9 cellular contexts compared by ENCODE assay signal in genomic region chr10:96370575-96371157, GRCh38. TPM values are rescaled to one million over a fixed set of nuclear protein-coding genes. Genes with fewer than 3 reads are reported as not detected.
A peak's percentile ranks its signal among the peaks of the same experiment; 100 is the strongest.
DNase-seq lines count a peak whose midpoint lies in the region; ATAC-seq, FAIRE-seq and TF ChIP-seq lines count a peak whose summit lies in the region.
"Had no signal": no experiment of that assay in that cellular context is flagged by ENCODE, and none has a peak within 500 bp of the region (broad histone marks: within the 10 kb centered on the region; RNA-seq: fewer than 3 reads in every experiment).

No MANE protein-coding gene starts in this region.

- H3K27ac Mint-ChIP-seq in activated CD8-positive, alpha-beta T cell treated with anti-CD3 and anti-CD28 coated beads for 36 hours, result no peak overlapping the region
- no peak overlapping the region for H3K27ac Mint-ChIP-seq in endothelial cell (ENCODE audit: unreplicated experiment)
- no peak overlapping the region for H3K27ac Mint-ChIP-seq in naive thymus-derived CD4-positive, alpha-beta T cell

- DNase-seq in AG04450 (ENCODE audit: low read depth, low spot score) (no peak), GM12892 (ENCODE audit: insufficient read length) (peak; percentile 52), NCI-H69 (lab: John Stamatoyannopoulos, UW) (peak; percentile 39), endothelial cell (ENCODE audit: low spot score) (peak; percentile 67), suprapubic skin (ENCODE audit: low spot score in 2 of 2) (no peak)
- DNase-seq in activated CD8-positive, alpha-beta T cell treated with anti-CD3 and anti-CD28 coated beads for 36 hours, result peak; percentile 60
- DNase-seq in naive thymus-derived CD4-positive, alpha-beta T cell, result peak in 7 of 9 donors; percentile 22 to 59 (median 45)

- H3K4me1 ChIP-seq in naive thymus-derived CD4-positive, alpha-beta T cell (ENCODE audit: control insufficient read depth in 2 of 2, insufficient read depth in 2 of 2, low read length in 2 of 2), result no peaks in the 10 kb centered on the region
- H3K4me1 ChIP-seq in suprapubic skin, result peaks cover 4% of the 10 kb centered on the region

- H3K27me3 ChIP-seq in AG04450 (ENCODE audit: control insufficient read depth, insufficient read depth, low read length), result peaks cover 11% of the 10 kb centered on the region
- H3K27me3 ChIP-seq in naive thymus-derived CD4-positive, alpha-beta T cell (ENCODE audit: control insufficient read depth in 2 of 2, insufficient read depth in 2 of 2, low read length in 2 of 2), result no peaks in the 10 kb centered on the region
- H3K27me3 ChIP-seq in suprapubic skin, result peaks cover 13% of the 10 kb centered on the region

- no peak overlapping the region for H3K4me3 Mint-ChIP-seq in activated CD8-positive, alpha-beta T cell treated with anti-CD3 and anti-CD28 coated beads for 36 hours
- no peak overlapping the region for H3K4me3 Mint-ChIP-seq in endothelial cell (ENCODE audit: unreplicated experiment)
- H3K4me3 Mint-ChIP-seq in naive thymus-derived CD4-positive, alpha-beta T cell, result no peak overlapping the region

- peaks cover 7% of the 10 kb centered on the region for H3K27me3 Mint-ChIP-seq in activated CD8-positive, alpha-beta T cell treated with anti-CD3 and anti-CD28 coated beads for 36 hours
- H3K27me3 Mint-ChIP-seq in endothelial cell (ENCODE audit: unreplicated experiment), result peaks cover 11% of the 10 kb centered on the region
- peaks cover 0 to 13% (median 5%) of the 10 kb centered on the region in 5 donors for H3K27me3 Mint-ChIP-seq in naive thymus-derived CD4-positive, alpha-beta T cell

- H3K4me3 ChIP-seq in AG04450 (ENCODE audit: low read depth, low read length) (no peak overlapping the region), suprapubic skin (no peak overlapping the region)
- no peak overlapping the region for H3K4me3 ChIP-seq in naive thymus-derived CD4-positive, alpha-beta T cell (ENCODE audit: low read length)

- no peaks in the 10 kb centered on the region for H3K9me3 Mint-ChIP-seq in activated CD8-positive, alpha-beta T cell treated with anti-CD3 and anti-CD28 coated beads for 36 hours
- H3K9me3 Mint-ChIP-seq in endothelial cell (ENCODE audit: unreplicated experiment), result no peaks in the 10 kb centered on the region
- no peaks in the 10 kb centered on the region for H3K9me3 Mint-ChIP-seq in naive thymus-derived CD4-positive, alpha-beta T cell

- ATAC-seq in activated CD8-positive, alpha-beta T cell treated with anti-CD3 and anti-CD28 coated beads for 36 hours, result peak; percentile 48
- peak; percentile 52 for ATAC-seq in naive thymus-derived CD4-positive, alpha-beta T cell
- ATAC-seq in GM19328 (IDR thresholded peaks at IDR 0.05; ENCODE audit: unreplicated experiment), result no peak

- peak; percentile 66 for TF ChIP-seq CTCF in AG04450 (IDR thresholded peaks at IDR 0.05; ENCODE audit: low read depth, low read length)
- peak; percentile 94 for TF ChIP-seq CTCF in activated CD8-positive, alpha-beta T cell treated with anti-CD3 and anti-CD28 coated beads for 36 hours (IDR thresholded peaks at IDR 0.05)
- TF ChIP-seq CTCF in endothelial cell (IDR thresholded peaks at IDR 0.05; ENCODE audit: unreplicated experiment), result peak; percentile 90
- TF ChIP-seq CTCF in suprapubic skin (IDR thresholded peaks at IDR 0.05), result peak; percentile 52 to 82

- H3K27ac ChIP-seq in AG04450 (ENCODE audit: low read depth, low read length) (no peak overlapping the region), suprapubic skin (no peak overlapping the region)
- H3K27ac ChIP-seq in naive thymus-derived CD4-positive, alpha-beta T cell (ENCODE audit: low read depth, low read length), result no peak overlapping the region

- POLR2A ChIA-PET in AG04450 (lab: Yijun Ruan, JAX), result no interaction called here
- POLR2A ChIA-PET in activated CD8-positive, alpha-beta T cell treated with anti-CD3 and anti-CD28 coated beads for 36 hours (lab: Charles Lee), result interaction anchor here (0.6 kb wide), 1 partner anchor 311 kb away, joined by 4 read pairs; no protein-coding TSS in a partner anchor
- POLR2A ChIA-PET in naive thymus-derived CD4-positive, alpha-beta T cell (lab: Charles Lee), result interaction anchor here (0.6 kb wide), 1 partner anchor 236 kb away, joined by 3 read pairs; no protein-coding TSS in a partner anchor

- intact Hi-C loops in activated CD8-positive, alpha-beta T cell treated with anti-CD3 and anti-CD28 coated beads for 36 hours (cut with micrococcal nuclease), result no loop called here
- intact Hi-C loops in naive thymus-derived CD4-positive, alpha-beta T cell (cut with micrococcal nuclease), result loop anchor here in 1 of 2 donors (10.0 kb wide), 1 partner anchor 214 kb away; the partner anchor contains the start of gene TM9SF3

- no peak for TF ChIP-seq EP300 in suprapubic skin (IDR thresholded peaks at IDR 0.05)

- CTCF ChIA-PET in AG04450 (lab: Charles Lee), result interaction anchor here (0.6 to 2.8 kb wide), 15 partner anchors 9 to 864 kb away, joined by 3 to 12 read pairs (median 3); partner anchors contain the start of genes OPALIN and TLL2
- CTCF ChIA-PET in activated CD8-positive, alpha-beta T cell treated with anti-CD3 and anti-CD28 coated beads for 36 hours (lab: Charles Lee), result interaction anchor here (0.6 to 2.0 kb wide), 35 partner anchors 8 to 655 kb away, joined by 3 to 15 read pairs (median 4); partner anchors contain the start of genes OPALIN and TLL2
- CTCF ChIA-PET in naive thymus-derived CD4-positive, alpha-beta T cell (lab: Charles Lee), result interaction anchor here (1.0 to 1.6 kb wide), 2 partner anchors 9 to 141 kb away, joined by 3 to 4 read pairs; no protein-coding TSS in a partner anchor

- WGBS in suprapubic skin, result 38% methylated on average over 16 of the region's 16 CpGs

- no peak for TF ChIP-seq POLR2A in GM12892 (IDR thresholded peaks at IDR 0.05; ENCODE audit: low read depth, low read length)
- TF ChIP-seq POLR2A in suprapubic skin (IDR thresholded peaks at IDR 0.05), result no peak

- no peaks in the 10 kb centered on the region for H3K36me3 ChIP-seq in naive thymus-derived CD4-positive, alpha-beta T cell (ENCODE audit: control insufficient read depth in 2 of 3, insufficient read depth in 3 of 3, low read length in 3 of 3)
- H3K36me3 ChIP-seq in suprapubic skin, result no peaks in the 10 kb centered on the region

- no peaks in the 10 kb centered on the region for H3K9me3 ChIP-seq in AG04450 (ENCODE audit: control insufficient read depth, insufficient read depth, low read length)
- no peaks in the 10 kb centered on the region for H3K9me3 ChIP-seq in naive thymus-derived CD4-positive, alpha-beta T cell (ENCODE audit: control insufficient read depth in 2 of 3, low read length in 3 of 3)
- no peaks in the 10 kb centered on the region for H3K9me3 ChIP-seq in suprapubic skin

- peak; percentile 85 for FAIRE-seq in GM12892 (lab: Jason Lieb, UNC)

- peaks cover 6% of the 10 kb centered on the region for H3K4me1 Mint-ChIP-seq in activated CD8-positive, alpha-beta T cell treated with anti-CD3 and anti-CD28 coated beads for 36 hours (ENCODE audit: low read depth)
- H3K4me1 Mint-ChIP-seq in endothelial cell (ENCODE audit: unreplicated experiment), result peaks cover under 1% of the 10 kb centered on the region
- peaks cover 0 to 13% (median 5%) of the 10 kb centered on the region in 7 donors for H3K4me1 Mint-ChIP-seq in naive thymus-derived CD4-positive, alpha-beta T cell

- H3K36me3 Mint-ChIP-seq in activated CD8-positive, alpha-beta T cell treated with anti-CD3 and anti-CD28 coated beads for 36 hours (ENCODE audit: low read depth), result no peaks in the 10 kb centered on the region
- no peaks in the 10 kb centered on the region for H3K36me3 Mint-ChIP-seq in endothelial cell (ENCODE audit: low read depth, unreplicated experiment)
- H3K36me3 Mint-ChIP-seq in naive thymus-derived CD4-positive, alpha-beta T cell, result no peaks in the 10 kb centered on the region

RNA-seq across cellular contexts. Expression of gene OPALIN, which starts 11.9 kb away (rescaled TPM):
- polyA plus RNA-seq in AG04450 (2011; rRNA removed), result not detected in 2 replicates
- not detected in 2 replicates for polyA minus RNA-seq in AG04450 (2011; rRNA and poly(A)+ RNA removed)
- 0.08 TPM for polyA plus RNA-seq in GM12892 (2012; ENCODE audit: missing spikeins)
- not detected for total RNA-seq in activated CD8-positive, alpha-beta T cell treated with anti-CD3 and anti-CD28 coated beads for 36 hours
- not detected for total RNA-seq in endothelial cell (ENCODE audit: unreplicated experiment)
- not detected for total RNA-seq in naive thymus-derived CD4-positive, alpha-beta T cell
- polyA plus RNA-seq in naive thymus-derived CD4-positive, alpha-beta T cell, result not detected
- total RNA-seq in suprapubic skin, result not detected
- total RNA-seq: lower leg skin had no signal

Comparison
In these comparisons a context has a peak if more than half of its experiments do, and no peak if none do; other contexts are left out.
1. DNase-seq: peak in GM12892 (single experiment), NCI-H69 (single experiment), activated CD8-positive, alpha-beta T cell treated with anti-CD3 and anti-CD28 coated beads for 36 hours (single experiment), endothelial cell (single experiment) and naive thymus-derived CD4-positive, alpha-beta T cell (7 of 9); none in AG04450 (single experiment) and suprapubic skin (0 of 2).
2. Peak in every context shown above with its lines, with median percentiles within 50 percentile points of each other: CTCF ChIP-seq.